Comparison of ENCODE assay signal across 1 cellular context in the genomic region with DNA sequence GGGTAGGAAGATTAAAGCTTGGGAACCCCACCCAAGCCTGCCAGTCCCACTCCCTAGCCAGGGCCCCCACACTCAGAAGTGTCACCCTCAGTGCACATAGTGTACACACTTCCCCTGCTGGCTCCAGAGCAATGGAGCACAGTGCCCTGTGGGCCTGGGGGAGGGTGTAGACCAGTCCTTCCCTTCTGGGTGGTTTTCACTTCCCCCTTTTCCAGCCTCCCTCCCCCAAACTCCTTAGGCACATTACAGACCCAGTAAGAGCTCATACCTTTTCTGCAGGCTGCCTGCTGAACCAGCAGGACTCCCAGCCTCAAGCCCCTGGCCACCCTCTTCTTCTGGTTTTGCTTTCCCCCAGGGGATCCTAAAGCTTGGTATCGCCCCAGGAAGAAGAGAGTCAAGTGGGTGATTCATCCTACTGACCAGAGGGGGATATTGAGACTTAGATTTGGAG.
TF ChIP-seq lines count a peak whose summit lies in the region.

A gene with protein sequence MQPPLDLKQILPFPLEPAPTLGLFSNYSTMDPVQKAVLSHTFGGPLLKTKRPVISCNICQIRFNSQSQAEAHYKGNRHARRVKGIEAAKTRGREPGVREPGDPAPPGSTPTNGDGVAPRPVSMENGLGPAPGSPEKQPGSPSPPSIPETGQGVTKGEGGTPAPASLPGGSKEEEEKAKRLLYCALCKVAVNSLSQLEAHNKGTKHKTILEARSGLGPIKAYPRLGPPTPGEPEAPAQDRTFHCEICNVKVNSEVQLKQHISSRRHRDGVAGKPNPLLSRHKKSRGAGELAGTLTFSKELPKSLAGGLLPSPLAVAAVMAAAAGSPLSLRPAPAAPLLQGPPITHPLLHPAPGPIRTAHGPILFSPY (minus strand): TSS at position 143 of the 451 bp plus-strand sequence. CDS start 219 bp downstream, outside the sequence.

TF ChIP-seq in IMR-90, 13 proteins besides CTCF, POLR2A, EP300 and RAD21 (continued from another document):
- TF ChIP-seq RCOR1 (IDR thresholded peaks at IDR 0.05; ENCODE audit: insufficient replicate concordance, low read length) = no peak
- TF ChIP-seq CHD1 (IDR thresholded peaks at IDR 0.05; ENCODE audit: low read depth, low read length) = no peak
- TF ChIP-seq RFX5 (IDR thresholded peaks at IDR 0.05; ENCODE audit: low read depth, low read length) = no peak
- TF ChIP-seq NFE2L2 (IDR thresholded peaks at IDR 0.05; ENCODE audit: low read depth, low read length) = no peak
- no peak for TF ChIP-seq USF2 (IDR thresholded peaks at IDR 0.05; ENCODE audit: low read depth, low read length)
- TF ChIP-seq CEBPB (IDR thresholded peaks at IDR 0.05; ENCODE audit: low read depth, low read length) = no peak
